In the genomic region with DNA sequence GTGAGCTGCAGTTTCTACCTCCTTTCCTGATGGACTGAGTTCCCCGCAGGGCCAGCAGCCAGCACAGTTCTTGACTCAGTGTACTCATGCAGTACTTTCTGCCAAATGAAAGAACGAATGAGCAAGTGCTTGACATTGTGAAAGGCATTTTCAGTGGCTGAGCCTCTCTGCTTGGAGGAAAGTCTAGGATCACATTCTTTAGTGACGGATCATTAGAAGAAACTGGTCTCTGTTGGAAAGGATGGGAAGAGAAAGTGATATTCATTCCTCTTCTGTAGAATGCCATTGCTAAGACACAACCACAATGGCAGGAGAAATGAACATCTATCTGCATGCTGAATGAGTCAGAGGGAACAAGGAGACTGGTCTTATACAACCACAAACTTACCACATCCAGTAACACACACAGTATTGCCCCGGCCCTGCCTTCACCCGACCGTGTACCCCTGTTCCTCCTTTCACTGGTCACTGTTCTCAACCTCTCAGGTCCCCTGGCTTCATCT, we compare ENCODE assay signal across 9 cellular contexts.
DNase-seq lines count a peak whose midpoint lies in the region; ATAC-seq, FAIRE-seq and TF ChIP-seq lines count a peak whose summit lies in the region.
"Had no signal": no experiment of that assay in that cellular context is flagged by ENCODE, and none has a peak within 500 bp of the region (broad histone marks: within the 10 kb centered on the region; RNA-seq: fewer than 3 reads in every experiment).

No MANE protein-coding gene starts in this region.

- H3K27me3 ChIP-seq in foreskin keratinocyte: no peaks in the 10 kb centered on the region

- peak; percentile 10 for DNase-seq in stimulated activated CD4-positive, alpha-beta T cell treated with anti-CD3 and anti-CD28 coated beads, Interleukin-1b, Interleukin-23, amount 100 ng/mL, for 48 hours
- DNase-seq in stimulated activated CD4-positive, alpha-beta T cell treated with anti-CD3 and anti-CD28 coated beads, Interleukin-2, amount 100 ng/mL, for 48 hours: no peak
- DNase-seq in RCC 7860 (ENCODE audit: low spot score) (peak; percentile 82), foreskin keratinocyte (peak; percentile 75 to 84), urothelium cell line (ENCODE audit: low spot score) (peak; percentile 40), NCI-H2107 treated with DMSO at 0.1 percent for 48 hours (lab: John Stamatoyannopoulos, UW; ENCODE audit: unreplicated experiment) (no peak), mucosa of gallbladder (ENCODE audit: low spot score) (no peak)
- DNase-seq: DMS79 treated with DMSO at 0.1 percent for 48 hours had no signal

- H3K27ac ChIP-seq in foreskin keratinocyte: no peak overlapping the region

- FAIRE-seq in RCC 7860 (lab: Jason Lieb, UNC) (peak; percentile 80), urothelium cell line (lab: Jason Lieb, UNC) (no peak)

- H3K4me1 ChIP-seq in foreskin keratinocyte: peaks cover 3% of the 10 kb centered on the region

- ATAC-seq in foreskin keratinocyte (peak; percentile 79), HG03280 (IDR thresholded peaks at IDR 0.05; ENCODE audit: unreplicated experiment) (no peak)

- TF ChIP-seq CTCF in foreskin keratinocyte (conservative IDR thresholded peaks at IDR 0.05): no peak

Comparison
In these comparisons a context has a peak if more than half of its experiments do, and no peak if none do; other contexts are left out.
1. DNase-seq: peak in stimulated activated CD4-positive, alpha-beta T cell treated with anti-CD3 and anti-CD28 coated beads, Interleukin-1b, Interleukin-23, amount 100 ng/mL, for 48 hours (single experiment), RCC 7860 (single experiment), foreskin keratinocyte (2 of 2) and urothelium cell line (single experiment); none in stimulated activated CD4-positive, alpha-beta T cell treated with anti-CD3 and anti-CD28 coated beads, Interleukin-2, amount 100 ng/mL, for 48 hours (0 of 2), NCI-H2107 treated with DMSO at 0.1 percent for 48 hours (single experiment) and mucosa of gallbladder (single experiment).